In the genomic region with DNA sequence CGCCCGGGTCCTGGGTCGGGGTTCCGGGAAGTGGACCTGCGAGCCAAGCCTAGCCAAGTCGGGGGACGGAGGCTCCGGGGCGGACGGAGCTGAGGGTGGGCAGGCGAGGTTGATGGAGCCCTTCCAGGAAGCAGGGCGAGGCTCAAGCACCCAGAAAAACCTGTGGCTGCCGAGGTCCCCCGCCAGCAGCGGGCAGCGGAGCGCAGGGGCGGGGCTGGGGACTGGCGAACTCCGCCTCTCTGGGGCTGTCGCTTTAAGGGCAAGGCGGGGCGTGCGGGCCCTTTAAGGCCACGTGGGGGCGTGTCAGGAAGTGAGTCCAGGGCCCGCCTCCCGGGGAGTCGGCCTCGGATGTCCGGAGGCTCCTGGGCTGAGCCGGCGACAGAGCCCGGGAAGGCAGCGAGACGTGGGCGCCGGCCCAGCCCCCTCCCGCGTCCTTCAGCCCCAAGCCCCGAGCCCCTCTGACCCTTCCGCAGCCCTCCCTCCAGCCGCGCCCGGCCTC, we compare ENCODE assay signal across 8 cellular contexts. TPM values are rescaled to one million over a fixed set of nuclear protein-coding genes. Genes with fewer than 3 reads are reported as not detected.
DNase-seq lines count a peak whose midpoint lies in the region; ATAC-seq, FAIRE-seq and TF ChIP-seq lines count a peak whose summit lies in the region.

A gene (plus strand): TSS at position 344 of the 499 bp plus-strand sequence. CDS start 653 bp downstream, outside the sequence.

- peak within 1 kb of the TSS; percentile 61 to 94 (median 91) for H3K27ac Mint-ChIP-seq in naive thymus-derived CD4-positive, alpha-beta T cell
- H3K27ac Mint-ChIP-seq in stimulated activated naive B cell treated with anti-CD40 and anti-IgM and Interleukin-4, amounts not matched to agents 10 μg/mL and 1 μg/mL and 100 μg/mL, for 72 hours = peak within 1 kb of the TSS; percentile 94

- CTCF ChIA-PET in naive thymus-derived CD4-positive, alpha-beta T cell (lab: Charles Lee) = interaction anchor here (1.2 kb wide), 1 partner anchor 33 kb away, joined by 8 read pairs; no protein-coding TSS in a partner anchor

- peak within 1 kb of the TSS; percentile 63 to 91 (median 84) for H3K4me3 ChIP-seq in esophagus squamous epithelium
- H3K4me3 ChIP-seq in naive thymus-derived CD4-positive, alpha-beta T cell (ENCODE audit: low read length) = peak within 1 kb of the TSS; percentile 95

- peak in 3 of 4 donors; percentile 81 to 95 (median 85) for TF ChIP-seq POLR2A in esophagus squamous epithelium (IDR thresholded peaks at IDR 0.05)

- H3K9me3 Mint-ChIP-seq in naive thymus-derived CD4-positive, alpha-beta T cell = peaks cover 0 to 5% (median 0%) of the 10 kb centered on the region in 11 donors
- H3K9me3 Mint-ChIP-seq in stimulated activated naive B cell treated with anti-CD40 and anti-IgM and Interleukin-4, amounts not matched to agents 10 μg/mL and 1 μg/mL and 100 μg/mL, for 72 hours = peaks cover 0 to 2% of the 10 kb centered on the region in 2 donors

- peaks cover 0 to 14% (median 0%) of the 10 kb centered on the region in 5 donors for H3K36me3 Mint-ChIP-seq in naive thymus-derived CD4-positive, alpha-beta T cell
- peaks cover 20 to 24% of the 10 kb centered on the region in 2 donors for H3K36me3 Mint-ChIP-seq in stimulated activated naive B cell treated with anti-CD40 and anti-IgM and Interleukin-4, amounts not matched to agents 10 μg/mL and 1 μg/mL and 100 μg/mL, for 72 hours

- peaks cover 31 to 76% (median 35%) of the 10 kb centered on the region in 3 donors for H3K4me1 ChIP-seq in esophagus squamous epithelium
- peaks cover 27 to 29% of the 10 kb centered on the region in 2 donors for H3K4me1 ChIP-seq in naive thymus-derived CD4-positive, alpha-beta T cell (ENCODE audit: control insufficient read depth in 2 of 2, insufficient read depth in 2 of 2, low read length in 2 of 2)

- TF ChIP-seq CTCF in esophagus squamous epithelium (IDR thresholded peaks at IDR 0.05) = peak; percentile 7 to 36 (median 24)

- H3K4me1 Mint-ChIP-seq in naive thymus-derived CD4-positive, alpha-beta T cell = peaks cover 31 to 43% (median 40%) of the 10 kb centered on the region in 7 donors
- peaks cover 25 to 57% of the 10 kb centered on the region in 2 donors for H3K4me1 Mint-ChIP-seq in stimulated activated naive B cell treated with anti-CD40 and anti-IgM and Interleukin-4, amounts not matched to agents 10 μg/mL and 1 μg/mL and 100 μg/mL, for 72 hours

- WGBS in esophagus squamous epithelium, 2 donors = 0 to 3% methylated on average over 9 to 14 of the region's 45 CpGs

- POLR2A ChIA-PET in naive thymus-derived CD4-positive, alpha-beta T cell (lab: Charles Lee) = interaction anchor here (0.8 to 1.9 kb wide), 5 partner anchors 9 to 113 kb away, joined by 3 to 6 read pairs (median 4); a partner anchor contains a TSS

- peak; percentile 86 for DNase-seq in DMS79 treated with DMSO at 0.1 percent for 48 hours (lab: John Stamatoyannopoulos, UW)
- peak; percentile 92 for DNase-seq in KG1 (lab: John Stamatoyannopoulos, UW)
- peak; percentile 79 for DNase-seq in RCC 7860 (ENCODE audit: low spot score)
- DNase-seq in activated T-helper 1 cell treated with Interleukin-2 at 50 U/mL for 16 hours (ENCODE audit: low read depth) = peak; percentile 93
- DNase-seq in esophagus squamous epithelium (lab: John Stamatoyannopoulos, UW) = peak; percentile 90
- peak; percentile 89 to 97 (median 93) for DNase-seq in naive thymus-derived CD4-positive, alpha-beta T cell
- peak; percentile 93 for DNase-seq in stimulated activated naive B cell treated with anti-CD40 and anti-IgM and Interleukin-4, amounts not matched to agents 10 μg/mL and 1 μg/mL and 100 μg/mL, for 72 hours

- no peaks in the 10 kb centered on the region for H3K27me3 ChIP-seq in esophagus squamous epithelium
- no peaks in the 10 kb centered on the region for H3K27me3 ChIP-seq in naive thymus-derived CD4-positive, alpha-beta T cell (ENCODE audit: control insufficient read depth in 2 of 2, insufficient read depth in 2 of 2, low read length in 2 of 2)

- peak within 1 kb of the TSS; percentile 93 to 98 (median 96) for H3K27ac ChIP-seq in esophagus squamous epithelium
- peak within 1 kb of the TSS; percentile 87 for H3K27ac ChIP-seq in naive thymus-derived CD4-positive, alpha-beta T cell (ENCODE audit: low read depth, low read length)

- H3K27me3 Mint-ChIP-seq in naive thymus-derived CD4-positive, alpha-beta T cell = no peaks in the 10 kb centered on the region
- no peaks in the 10 kb centered on the region for H3K27me3 Mint-ChIP-seq in stimulated activated naive B cell treated with anti-CD40 and anti-IgM and Interleukin-4, amounts not matched to agents 10 μg/mL and 1 μg/mL and 100 μg/mL, for 72 hours

- H3K4me3 Mint-ChIP-seq in naive thymus-derived CD4-positive, alpha-beta T cell = peak within 1 kb of the TSS; percentile 86 to 99 (median 92)
- H3K4me3 Mint-ChIP-seq in stimulated activated naive B cell treated with anti-CD40 and anti-IgM and Interleukin-4, amounts not matched to agents 10 μg/mL and 1 μg/mL and 100 μg/mL, for 72 hours = peak within 1 kb of the TSS; percentile 94 to 97

- no peaks in the 10 kb centered on the region for H3K9me3 ChIP-seq in esophagus squamous epithelium
- no peaks in the 10 kb centered on the region for H3K9me3 ChIP-seq in naive thymus-derived CD4-positive, alpha-beta T cell (ENCODE audit: control insufficient read depth in 2 of 3, low read length in 3 of 3)

- intact Hi-C loops in esophagus squamous epithelium (cut with DNase I) = no loop called here
- intact Hi-C loops in naive thymus-derived CD4-positive, alpha-beta T cell (cut with micrococcal nuclease) = loop anchor here (1.0 to 10.0 kb wide), 12 partner anchors 29 to 1738 kb away; a partner anchor contains a TSS

- FAIRE-seq in RCC 7860 (lab: Jason Lieb, UNC) = no peak

- peak; percentile 96 for ATAC-seq in GM21723 (IDR thresholded peaks at IDR 0.05; ENCODE audit: unreplicated experiment)
- ATAC-seq in naive thymus-derived CD4-positive, alpha-beta T cell = peak; percentile 99
- ATAC-seq in stimulated activated naive B cell treated with anti-CD40 and anti-IgM and Interleukin-4, amounts not matched to agents 10 μg/mL and 1 μg/mL and 100 μg/mL, for 72 hours (replicated peaks) = peak; percentile 94 to 95

- H3K36me3 ChIP-seq in esophagus squamous epithelium = peaks cover 0 to 22% (median 0%) of the 10 kb centered on the region in 3 donors
- H3K36me3 ChIP-seq in naive thymus-derived CD4-positive, alpha-beta T cell (ENCODE audit: control insufficient read depth in 2 of 3, insufficient read depth in 3 of 3, low read length in 3 of 3) = peaks cover 0 to 6% (median 0%) of the 10 kb centered on the region in 3 experiments

RNA-seq across cellular contexts. Expression of the gene that starts here (rescaled TPM):
- 10 to 100 TPM; 23.6 to 68.6 (median 28.2) TPM for total RNA-seq in esophagus squamous epithelium
- total RNA-seq in naive thymus-derived CD4-positive, alpha-beta T cell = 10 to 100 TPM in 4 of 5 experiments, 1 to 10 TPM in 1; 7.9 to 22.8 (median 14.2) TPM
- 10 to 100 TPM; 10.3 to 13.9 TPM for polyA plus RNA-seq in naive thymus-derived CD4-positive, alpha-beta T cell

Comparison
In these comparisons a context has a peak if more than half of its experiments do, and no peak if none do; other contexts are left out.
1. Peak in every context shown above with its lines: DNase-seq, ATAC-seq, H3K4me3 ChIP-seq and H3K27ac ChIP-seq.